In the genomic region with DNA sequence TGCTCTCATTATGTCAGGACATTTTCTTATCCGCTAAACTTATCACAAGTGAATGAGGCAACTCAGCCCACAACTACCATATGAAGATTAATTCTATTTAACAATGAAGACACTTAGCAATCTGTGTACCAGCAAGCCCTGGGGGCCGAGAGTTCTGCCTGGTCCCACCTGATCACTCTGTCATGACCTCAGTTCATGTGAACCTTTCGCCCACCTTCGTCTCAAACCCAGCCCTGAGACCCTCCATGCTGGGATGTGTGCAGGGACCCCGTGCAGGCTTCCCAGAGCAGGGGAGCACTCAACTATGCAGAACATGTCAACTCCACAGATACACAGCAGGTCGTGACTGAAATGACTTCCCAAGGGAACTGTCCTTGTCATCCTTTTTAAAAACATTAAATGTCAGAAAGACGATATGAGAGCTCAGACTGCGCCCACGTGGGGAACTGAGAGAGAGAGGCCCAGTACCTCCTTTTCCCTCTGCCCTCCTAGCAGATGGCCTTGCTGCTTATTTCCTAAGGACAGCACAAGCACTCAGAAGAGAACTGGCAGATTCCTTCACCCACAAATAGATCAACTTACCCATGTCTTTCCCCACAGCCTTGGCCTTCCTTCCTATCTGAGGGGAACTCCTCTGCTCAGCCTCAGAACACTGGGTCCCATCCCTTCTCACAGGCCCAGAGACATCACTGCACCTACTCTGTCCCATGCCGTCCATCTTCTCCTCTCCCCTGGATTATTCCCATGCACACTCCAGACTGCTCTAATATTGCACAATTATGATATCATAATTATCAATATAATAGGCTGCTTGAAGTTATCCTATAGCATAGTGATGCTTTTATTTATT, we compare ENCODE assay signal across 26 cellular contexts. TPM values are rescaled to one million over a fixed set of nuclear protein-coding genes. Genes with fewer than 3 reads are reported as not detected.
DNase-seq lines count a peak whose midpoint lies in the region; ATAC-seq and TF ChIP-seq lines count a peak whose summit lies in the region.
"Had no signal": no experiment of that assay in that cellular context is flagged by ENCODE, and none has a peak within 500 bp of the region (broad histone marks: within the 10 kb centered on the region; RNA-seq: fewer than 3 reads in every experiment).

No MANE protein-coding gene starts in this region.

- peaks cover 7 to 92% (median 49%) of the 10 kb centered on the region in 11 experiments; a peak in 17 of 22 replicates for H4K20me1 ChIP-seq in BLaER1 treated with 17β-estradiol and CSF1 and Interleukin-3, amounts not matched to agents 10 nM and 100 nM
- H4K20me1 ChIP-seq in IMR-90 (ENCODE audit: insufficient read depth, low read length), result peaks cover 39% of the 10 kb centered on the region

- no peak overlapping the region for H4K5ac ChIP-seq in IMR-90 (ENCODE audit: low read depth, low read length)

- H3K4me3 Mint-ChIP-seq in glutamatergic neuron (ENCODE audit: unreplicated experiment), result peak overlapping the region; percentile 55
- H3K4me3 Mint-ChIP-seq in stimulated activated effector memory CD8-positive, alpha-beta T cell treated with anti-CD3 and anti-CD28 coated beads, Interleukin-12 subunit alpha, Interleukin-12 subunit beta, amount 100 ng/mL, for 72 hours, result no peak overlapping the region
- H3K4me3 Mint-ChIP-seq: activated naive CD8-positive, alpha-beta T cell treated with anti-CD3 and anti-CD28 coated beads, Interleukin-2, amount 10 ng/mL, durations not matched to agents 7 days and 5 days; IgD-negative memory B cell; nephron had no signal

- H3K27ac Mint-ChIP-seq in glutamatergic neuron (ENCODE audit: unreplicated experiment), result peak overlapping the region; percentile 19
- peak overlapping the region; percentile 32 for H3K27ac Mint-ChIP-seq in stimulated activated effector memory CD8-positive, alpha-beta T cell treated with anti-CD3 and anti-CD28 coated beads, Interleukin-12 subunit alpha, Interleukin-12 subunit beta, amount 100 ng/mL, for 72 hours
- H3K27ac Mint-ChIP-seq: activated naive CD8-positive, alpha-beta T cell treated with anti-CD3 and anti-CD28 coated beads, Interleukin-2, amount 10 ng/mL, durations not matched to agents 7 days and 5 days had no signal

- H2AK5ac ChIP-seq in IMR-90 (ENCODE audit: low read depth, low read length), result no peak overlapping the region

- no peak for TF ChIP-seq CTCF in IMR-90 (conservative IDR thresholded peaks at IDR 0.05; ENCODE audit: low read depth, low read length)
- TF ChIP-seq CTCF in glutamatergic neuron (IDR thresholded peaks at IDR 0.05; ENCODE audit: partially characterized antibody, unreplicated experiment), result no peak

- H2AFZ ChIP-seq in IMR-90 (replicated peaks; ENCODE audit: low read length, poor library complexity), result no peak overlapping the region
- H2AFZ ChIP-seq: GM23248 had no signal

- TF ChIP-seq RAD21 in IMR-90 (IDR thresholded peaks at IDR 0.05; ENCODE audit: low read length), result no peak

- H3K79me1 ChIP-seq in IMR-90 (ENCODE audit: low read depth in 1 of 2, low read length in 2 of 2), result peaks cover 44 to 88% of the 10 kb centered on the region in 2 experiments

- no peak overlapping the region for H2BK120ac ChIP-seq in IMR-90 (ENCODE audit: low read depth, low read length)

- H2BK20ac ChIP-seq in IMR-90 (ENCODE audit: low read depth, low read length), result no peak overlapping the region

- no peak for ATAC-seq in IMR-90 (ENCODE audit: low read depth)
- ATAC-seq in stimulated activated effector memory CD8-positive, alpha-beta T cell treated with anti-CD3 and anti-CD28 coated beads, Interleukin-12 subunit alpha, Interleukin-12 subunit beta, amount 100 ng/mL, for 72 hours, result no peak

- TF ChIP-seq POLR2A in IMR-90 (IDR thresholded peaks at IDR 0.05; ENCODE audit: low read depth, low read length), result no peak

- peaks cover 0 to 18% (median under 1%) of the 10 kb centered on the region in 11 experiments; a peak in 7 of 22 replicates for H3K9me3 ChIP-seq in BLaER1 treated with 17β-estradiol and CSF1 and Interleukin-3, amounts not matched to agents 10 nM and 100 nM (replicated peaks in 1 of 11)
- H3K9me3 ChIP-seq in IMR-90 (ENCODE audit: control insufficient read depth, insufficient read depth, low read length), result no peaks in the 10 kb centered on the region
- H3K9me3 ChIP-seq: colonic mucosa, SJCRH30 had no signal

- H2BK5ac ChIP-seq in IMR-90 (ENCODE audit: low read depth, low read length, poor library complexity, severe bottlenecking), result no peak overlapping the region

- H2BK15ac ChIP-seq in IMR-90 (ENCODE audit: low read depth, low read length), result no peak overlapping the region

- H3K27me3 ChIP-seq in BLaER1 treated with 17β-estradiol and CSF1 and Interleukin-3, amounts not matched to agents 10 nM and 100 nM, result no peaks in the 10 kb centered on the region
- H3K27me3 ChIP-seq in IMR-90 (ENCODE audit: control insufficient read depth, insufficient read depth, low read length), result no peaks in the 10 kb centered on the region
- H3K27me3 ChIP-seq: colonic mucosa, SJCRH30 had no signal

- DNase-seq in IMR-90 (no peak), glutamatergic neuron (no peak), GOT3 (lab: John Stamatoyannopoulos, UW) (no peak), NCI-H345 (lab: John Stamatoyannopoulos, UW) (no peak), superior temporal gyrus (ENCODE audit: extremely low spot score) (no peak)
- no peak for DNase-seq in stimulated activated effector memory CD8-positive, alpha-beta T cell treated with anti-CD3 and anti-CD28 coated beads, Interleukin-12 subunit alpha, Interleukin-12 subunit beta, amount 100 ng/mL, for 72 hours (ENCODE audit: low spot score in 2 of 2)
- DNase-seq: activated CD4-positive, alpha-beta T cell treated with anti-CD3 and anti-CD28 coated beads for 48 hours; activated effector memory CD4-positive, alpha-beta T cell treated with anti-CD3 and anti-CD28 coated beads, Interleukin-2, amount 50 U/mL, for 16 hours; activated naive CD8-positive, alpha-beta T cell treated with anti-CD3 and anti-CD28 coated beads, Interleukin-2, amount 10 ng/mL, durations not matched to agents 7 days and 5 days; activated T-cell treated with anti-CD3 and anti-CD28 coated beads, Interleukin-2, amount 50 U/mL, for 1 hour; AML-193; colonic mucosa; DMS79; effector memory CD4-positive, alpha-beta T cell; GM23248; mammary epithelial cell; NCI-H146; NCI-H446 treated with DMSO at 0.1 percent for 48 hours; NCI-H774; SJCRH30; WERI-Rb-1 had no signal

- peaks cover 37% of the 10 kb centered on the region for H3K9me1 ChIP-seq in IMR-90 (ENCODE audit: insufficient read depth, low read length)

- peaks cover 9% of the 10 kb centered on the region for H3K36me3 Mint-ChIP-seq in glutamatergic neuron (ENCODE audit: unreplicated experiment)
- H3K36me3 Mint-ChIP-seq in stimulated activated effector memory CD8-positive, alpha-beta T cell treated with anti-CD3 and anti-CD28 coated beads, Interleukin-12 subunit alpha, Interleukin-12 subunit beta, amount 100 ng/mL, for 72 hours, result no peaks in the 10 kb centered on the region

- no peak overlapping the region for H3K14ac ChIP-seq in IMR-90 (replicated peaks; ENCODE audit: low read depth, low read length)

- no peak overlapping the region for H3K56ac ChIP-seq in IMR-90 (ENCODE audit: extremely low read depth, insufficient read depth, low read length)

- peaks cover 11% of the 10 kb centered on the region for H3K9me3 Mint-ChIP-seq in glutamatergic neuron (ENCODE audit: unreplicated experiment)
- H3K9me3 Mint-ChIP-seq in stimulated activated effector memory CD8-positive, alpha-beta T cell treated with anti-CD3 and anti-CD28 coated beads, Interleukin-12 subunit alpha, Interleukin-12 subunit beta, amount 100 ng/mL, for 72 hours, result no peaks in the 10 kb centered on the region

- H3K9ac ChIP-seq in BLaER1 treated with 17β-estradiol and CSF1 and Interleukin-3, amounts not matched to agents 10 nM and 100 nM, result peak overlapping the region in 4 of 11 experiments; percentile 24 to 59 (median 44); a peak in 6 of 22 replicates
- no peak overlapping the region for H3K9ac ChIP-seq in IMR-90 (ENCODE audit: low read depth, low read length)
- H3K9ac ChIP-seq: GM23248 had no signal

- BruUV-seq in IMR-90 (replicated peaks; lab: Mats Ljungman, UMichigan), result no TSS peak

- in situ Hi-C loops in IMR-90 (cut with MboI; ENCODE audit: low sequenced_read_pairs), result loop anchor here (25.0 kb wide), 1 partner anchor 742 kb away; no protein-coding TSS in a partner anchor

- H3K4me1 Mint-ChIP-seq in glutamatergic neuron (ENCODE audit: low read depth, unreplicated experiment), result peaks cover 36% of the 10 kb centered on the region
- peaks cover 55% of the 10 kb centered on the region for H3K4me1 Mint-ChIP-seq in stimulated activated effector memory CD8-positive, alpha-beta T cell treated with anti-CD3 and anti-CD28 coated beads, Interleukin-12 subunit alpha, Interleukin-12 subunit beta, amount 100 ng/mL, for 72 hours
- H3K4me1 Mint-ChIP-seq: nephron had no signal

- H3K27me3 Mint-ChIP-seq in glutamatergic neuron (ENCODE audit: unreplicated experiment), result no peaks in the 10 kb centered on the region
- H3K27me3 Mint-ChIP-seq: activated naive CD8-positive, alpha-beta T cell treated with anti-CD3 and anti-CD28 coated beads, Interleukin-2, amount 10 ng/mL, durations not matched to agents 7 days and 5 days; IgD-negative memory B cell had no signal

- H2AK9ac ChIP-seq in IMR-90 (replicated peaks; ENCODE audit: low read depth, low read length, poor library complexity), result peak overlapping the region; percentile 38

- peak overlapping the region in 4 of 11 experiments; percentile 5 to 33 (median 10); a peak in 2 of 22 replicates for H3K27ac ChIP-seq in BLaER1 treated with 17β-estradiol and CSF1 and Interleukin-3, amounts not matched to agents 10 nM and 100 nM
- no peak overlapping the region for H3K27ac ChIP-seq in IMR-90 (ENCODE audit: insufficient read depth, low read length)
- H3K27ac ChIP-seq: colonic mucosa, epithelial cell of prostate, GM23248, SJCRH30, WERI-Rb-1 had no signal

- H4K8ac ChIP-seq in IMR-90 (ENCODE audit: low read depth in 2 of 2, low read length in 2 of 2), result no peak overlapping the region

- no peak overlapping the region for H3K23ac ChIP-seq in IMR-90 (ENCODE audit: low read depth, low read length)

- no peak overlapping the region for H3K4ac ChIP-seq in IMR-90 (ENCODE audit: low read depth, low read length)

- WGBS in IMR-90 (ENCODE audit: extremely low coverage in 2 of 2, insufficient read length in 1 of 2), 2 experiments, result 95% methylated on average over 5 of the region's 10 CpGs; no CpG with 5 or more reads in 1 of the 2 experiments

- no peak overlapping the region for H3K18ac ChIP-seq in IMR-90 (ENCODE audit: low read depth, low read length)

- H3K4me2 ChIP-seq in BLaER1 treated with 17β-estradiol and CSF1 and Interleukin-3, amounts not matched to agents 10 nM and 100 nM, result peak overlapping the region; percentile 29 to 84 (median 71)
- H3K4me2 ChIP-seq in IMR-90 (ENCODE audit: low read depth, low read length), result no peak overlapping the region
- H3K4me2 ChIP-seq: smooth muscle cell had no signal

- dilution Hi-C loops in IMR-90 (cut with HindIII; ENCODE audit: low sequenced_read_pairs, unreplicated experiment), result no loop called here

- H3K4me1 ChIP-seq in BLaER1 treated with 17β-estradiol and CSF1 and Interleukin-3, amounts not matched to agents 10 nM and 100 nM, result peaks cover 29 to 70% (median 55%) of the 10 kb centered on the region in 10 experiments
- H3K4me1 ChIP-seq in IMR-90 (ENCODE audit: control insufficient read depth, insufficient read depth, low read length), result peaks cover 13% of the 10 kb centered on the region
- H3K4me1 ChIP-seq: colonic mucosa, SJCRH30 had no signal

- CTCF ChIA-PET in IMR-90 (lab: Yijun Ruan, JAX), result no interaction called here

- peak overlapping the region in 1 of 10 experiments; percentile 22; a peak in 1 of 20 replicates for H3K4me3 ChIP-seq in BLaER1 treated with 17β-estradiol and CSF1 and Interleukin-3, amounts not matched to agents 10 nM and 100 nM
- no peak overlapping the region for H3K4me3 ChIP-seq in IMR-90 (ENCODE audit: insufficient read depth, low read depth, low read length)
- H3K4me3 ChIP-seq: colonic mucosa, GM23248, SJCRH30, smooth muscle cell had no signal

- POLR2A ChIA-PET in IMR-90 (lab: Charles Lee; ENCODE audit: unreplicated experiment), result no interaction called here

- intact Hi-C loops in IMR-90 (cut with micrococcal nuclease), result no loop called here

- H3K36me3 ChIP-seq in BLaER1 treated with 17β-estradiol and CSF1 and Interleukin-3, amounts not matched to agents 10 nM and 100 nM, result peaks cover 8 to 34% (median 19%) of the 10 kb centered on the region in 11 experiments; a peak in 19 of 22 replicates
- peaks cover 4% of the 10 kb centered on the region; the same call in 1 of the 2 replicates for H3K36me3 ChIP-seq in IMR-90 (ENCODE audit: control insufficient read depth, insufficient read depth, low read length)
- H3K36me3 ChIP-seq: colonic mucosa had no signal

- no peak overlapping the region for H4K91ac ChIP-seq in IMR-90 (ENCODE audit: insufficient read depth, low read depth, low read length)

RNA-seq across cellular contexts. Expression of a gene that starts 11.5 kb away (rescaled TPM):
- 64.2 and 80.7 TPM in 2 replicates for total RNA-seq in IMR-90 (2012; rRNA removed)
- 84.0 and 108 TPM in 2 replicates for polyA plus RNA-seq in IMR-90 (2012; rRNA removed)
- 66.3 and 83.3 TPM in 2 replicates for polyA plus RNA-seq in IMR-90 (2012; cell fraction: cytosol; rRNA removed)
- polyA plus RNA-seq in IMR-90 (2012; cell fraction: nucleus; rRNA removed; ENCODE audit: low replicate concordance), result 61.1 and 62.6 TPM in 2 replicates
- total RNA-seq in glutamatergic neuron (ENCODE audit: unreplicated experiment), result 101 TPM

RNA-seq across cellular contexts. Expression of a gene that starts 28.4 kb away (rescaled TPM):
- total RNA-seq in IMR-90 (2012; rRNA removed), result 6.6 and 12.2 TPM in 2 replicates
- 4.1 and 4.9 TPM in 2 replicates for polyA plus RNA-seq in IMR-90 (2012; rRNA removed)
- 0.90 and 2.2 TPM in 2 replicates for polyA plus RNA-seq in IMR-90 (2012; cell fraction: cytosol; rRNA removed)
- polyA plus RNA-seq in IMR-90 (2012; cell fraction: nucleus; rRNA removed; ENCODE audit: low replicate concordance), result 0.63 and 2.9 TPM in 2 replicates
- total RNA-seq in glutamatergic neuron (ENCODE audit: unreplicated experiment), result 5.3 TPM
